In the genomic region with DNA sequence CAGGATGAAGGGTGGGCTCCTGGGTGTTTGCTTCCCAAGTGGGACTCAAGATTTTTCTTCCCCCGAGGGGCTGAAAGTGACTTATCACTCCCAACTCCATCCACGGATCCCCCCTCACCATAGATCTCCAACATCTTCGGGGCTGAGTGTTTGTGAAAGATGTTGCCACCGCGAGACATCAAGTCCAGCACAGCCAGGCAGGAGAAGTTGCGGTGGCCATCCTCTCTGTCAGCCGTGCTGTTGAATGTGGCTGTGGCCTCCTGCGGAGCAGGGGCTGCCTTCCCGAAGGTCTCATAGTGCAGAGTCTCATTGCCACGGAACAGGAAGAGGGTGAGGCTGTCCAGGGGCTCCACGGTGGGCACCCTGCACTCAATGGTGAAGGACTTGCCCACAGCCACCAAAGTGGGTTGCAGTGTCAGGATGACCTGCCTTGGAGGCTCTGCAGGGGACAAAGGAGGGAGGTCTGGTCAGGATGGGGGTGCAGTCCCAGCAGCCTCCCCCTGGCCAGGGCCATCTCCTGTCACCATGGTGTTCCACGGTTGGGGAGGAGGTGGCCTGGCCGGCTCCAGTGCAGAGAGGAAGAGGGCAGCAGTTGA, we compare ENCODE assay signal across 2 cellular contexts.
TF ChIP-seq lines count a peak whose summit lies in the region.

No MANE protein-coding gene starts in this region.

TF ChIP-seq in SK-N-SH, 30 proteins besides CTCF, POLR2A, EP300 and RAD21 (continued from another document):
- TF ChIP-seq, protein P1, sequence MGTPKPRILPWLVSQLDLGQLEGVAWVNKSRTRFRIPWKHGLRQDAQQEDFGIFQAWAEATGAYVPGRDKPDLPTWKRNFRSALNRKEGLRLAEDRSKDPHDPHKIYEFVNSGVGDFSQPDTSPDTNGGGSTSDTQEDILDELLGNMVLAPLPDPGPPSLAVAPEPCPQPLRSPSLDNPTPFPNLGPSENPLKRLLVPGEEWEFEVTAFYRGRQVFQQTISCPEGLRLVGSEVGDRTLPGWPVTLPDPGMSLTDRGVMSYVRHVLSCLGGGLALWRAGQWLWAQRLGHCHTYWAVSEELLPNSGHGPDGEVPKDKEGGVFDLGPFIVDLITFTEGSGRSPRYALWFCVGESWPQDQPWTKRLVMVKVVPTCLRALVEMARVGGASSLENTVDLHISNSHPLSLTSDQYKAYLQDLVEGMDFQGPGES (IDR thresholded peaks at IDR 0.05; ENCODE audit: low read depth, low read length): no peak
- TF ChIP-seq, protein P2, sequence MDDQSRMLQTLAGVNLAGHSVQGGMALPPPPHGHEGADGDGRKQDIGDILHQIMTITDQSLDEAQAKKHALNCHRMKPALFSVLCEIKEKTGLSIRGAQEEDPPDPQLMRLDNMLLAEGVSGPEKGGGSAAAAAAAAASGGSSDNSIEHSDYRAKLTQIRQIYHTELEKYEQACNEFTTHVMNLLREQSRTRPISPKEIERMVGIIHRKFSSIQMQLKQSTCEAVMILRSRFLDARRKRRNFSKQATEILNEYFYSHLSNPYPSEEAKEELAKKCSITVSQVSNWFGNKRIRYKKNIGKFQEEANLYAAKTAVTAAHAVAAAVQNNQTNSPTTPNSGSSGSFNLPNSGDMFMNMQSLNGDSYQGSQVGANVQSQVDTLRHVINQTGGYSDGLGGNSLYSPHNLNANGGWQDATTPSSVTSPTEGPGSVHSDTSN (IDR thresholded peaks at IDR 0.05): no peak
- no peak for TF ChIP-seq SMC3 (IDR thresholded peaks at IDR 0.05; ENCODE audit: low read depth, low read length)
- TF ChIP-seq, protein P3, sequence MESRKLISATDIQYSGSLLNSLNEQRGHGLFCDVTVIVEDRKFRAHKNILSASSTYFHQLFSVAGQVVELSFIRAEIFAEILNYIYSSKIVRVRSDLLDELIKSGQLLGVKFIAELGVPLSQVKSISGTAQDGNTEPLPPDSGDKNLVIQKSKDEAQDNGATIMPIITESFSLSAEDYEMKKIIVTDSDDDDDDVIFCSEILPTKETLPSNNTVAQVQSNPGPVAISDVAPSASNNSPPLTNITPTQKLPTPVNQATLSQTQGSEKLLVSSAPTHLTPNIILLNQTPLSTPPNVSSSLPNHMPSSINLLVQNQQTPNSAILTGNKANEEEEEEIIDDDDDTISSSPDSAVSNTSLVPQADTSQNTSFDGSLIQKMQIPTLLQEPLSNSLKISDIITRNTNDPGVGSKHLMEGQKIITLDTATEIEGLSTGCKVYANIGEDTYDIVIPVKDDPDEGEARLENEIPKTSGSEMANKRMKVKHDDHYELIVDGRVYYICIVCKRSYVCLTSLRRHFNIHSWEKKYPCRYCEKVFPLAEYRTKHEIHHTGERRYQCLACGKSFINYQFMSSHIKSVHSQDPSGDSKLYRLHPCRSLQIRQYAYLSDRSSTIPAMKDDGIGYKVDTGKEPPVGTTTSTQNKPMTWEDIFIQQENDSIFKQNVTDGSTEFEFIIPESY (IDR thresholded peaks at IDR 0.05; ENCODE audit: borderline replicate concordance, low read depth): no peak
- no peak for TF ChIP-seq MEF2A (IDR thresholded peaks at IDR 0.05; ENCODE audit: borderline replicate concordance, low read depth)
- TF ChIP-seq RCOR1 (IDR thresholded peaks at IDR 0.05; ENCODE audit: low read length): no peak
- no peak for TF ChIP-seq CHD2 (IDR thresholded peaks at IDR 0.05; ENCODE audit: low read length, partially characterized antibody)
- no peak for TF ChIP-seq TCF12 (IDR thresholded peaks at IDR 0.05)
- no peak for TF ChIP-seq FOSL2 (IDR thresholded peaks at IDR 0.05; ENCODE audit: borderline replicate concordance, low read depth)
- TF ChIP-seq TEAD4 (IDR thresholded peaks at IDR 0.05; ENCODE audit: borderline replicate concordance, insufficient read depth): no peak
- TF ChIP-seq FOXM1 (IDR thresholded peaks at IDR 0.05; ENCODE audit: low read depth): no peak
- no peak for TF ChIP-seq YY1 (IDR thresholded peaks at IDR 0.05; ENCODE audit: low read depth)
- no peak for TF ChIP-seq ELF1 (IDR thresholded peaks at IDR 0.05)
- TF ChIP-seq FOXJ3 (CRISPR knock-in tag; IDR thresholded peaks at IDR 0.05): no peak
- no peak for TF ChIP-seq NFIC (IDR thresholded peaks at IDR 0.05; ENCODE audit: borderline replicate concordance)
- TF ChIP-seq, protein P4, sequence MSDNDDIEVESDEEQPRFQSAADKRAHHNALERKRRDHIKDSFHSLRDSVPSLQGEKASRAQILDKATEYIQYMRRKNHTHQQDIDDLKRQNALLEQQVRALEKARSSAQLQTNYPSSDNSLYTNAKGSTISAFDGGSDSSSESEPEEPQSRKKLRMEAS (IDR thresholded peaks at IDR 0.05; ENCODE audit: low read depth): no peak
- no peak for TF ChIP-seq GATA2 (CRISPR knock-in tag; IDR thresholded peaks at IDR 0.05)

TF ChIP-seq in SK-N-SH treated with all-trans-retinoic acid at 6 μM for 48 hours, 23 proteins besides CTCF, POLR2A, EP300 and RAD21:
- TF ChIP-seq, protein P5, sequence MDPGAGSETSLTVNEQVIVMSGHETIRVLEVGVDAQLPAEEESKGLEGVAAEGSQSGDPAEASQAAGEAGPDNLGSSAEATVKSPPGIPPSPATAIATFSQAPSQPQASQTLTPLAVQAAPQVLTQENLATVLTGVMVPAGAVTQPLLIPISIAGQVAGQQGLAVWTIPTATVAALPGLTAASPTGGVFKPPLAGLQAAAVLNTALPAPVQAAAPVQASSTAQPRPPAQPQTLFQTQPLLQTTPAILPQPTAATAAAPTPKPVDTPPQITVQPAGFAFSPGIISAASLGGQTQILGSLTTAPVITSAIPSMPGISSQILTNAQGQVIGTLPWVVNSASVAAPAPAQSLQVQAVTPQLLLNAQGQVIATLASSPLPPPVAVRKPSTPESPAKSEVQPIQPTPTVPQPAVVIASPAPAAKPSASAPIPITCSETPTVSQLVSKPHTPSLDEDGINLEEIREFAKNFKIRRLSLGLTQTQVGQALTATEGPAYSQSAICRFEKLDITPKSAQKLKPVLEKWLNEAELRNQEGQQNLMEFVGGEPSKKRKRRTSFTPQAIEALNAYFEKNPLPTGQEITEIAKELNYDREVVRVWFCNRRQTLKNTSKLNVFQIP (CRISPR knock-in tag; IDR thresholded peaks at IDR 0.05; ENCODE audit: borderline replicate concordance, low read depth): no peak
